ENCODE assay signal across 18 cellular contexts in the genomic region with DNA sequence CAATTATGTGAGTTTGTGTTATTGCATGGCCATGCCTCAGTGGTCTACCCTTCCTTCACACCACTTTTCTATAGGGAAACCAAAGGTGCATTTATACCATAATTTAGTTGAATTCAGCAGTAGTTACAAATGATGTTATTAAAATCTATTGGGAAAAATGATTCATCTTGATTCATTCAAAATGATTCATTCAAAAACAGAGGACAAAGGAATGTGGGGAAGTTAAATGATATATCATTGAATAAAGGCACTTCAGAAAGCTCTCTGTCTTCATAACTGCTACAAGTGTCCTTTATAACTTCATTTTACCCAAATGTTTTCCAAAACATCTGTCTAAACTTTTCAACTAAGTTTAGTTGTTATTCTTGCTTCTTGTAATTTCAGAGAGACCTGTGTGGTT.
DNase-seq lines count a peak whose midpoint lies in the region; ATAC-seq and TF ChIP-seq lines count a peak whose summit lies in the region.
"Had no signal": no experiment of that assay in that cellular context is flagged by ENCODE, and none has a peak within 500 bp of the region (broad histone marks: within the 10 kb centered on the region; RNA-seq: fewer than 3 reads in every experiment).

No MANE protein-coding gene starts in this region.

- no peaks in the 10 kb centered on the region for H3K36me3 Mint-ChIP-seq in MCF 10A (ENCODE audit: insufficient read depth, unreplicated experiment)
- H3K36me3 Mint-ChIP-seq: CD4-positive, alpha-beta memory T cell had no signal

- CTCF ChIA-PET in MCF 10A (lab: Yijun Ruan, JAX), result no interaction called here

- no peak for TF ChIP-seq EP300 in sigmoid colon (IDR thresholded peaks at IDR 0.05)

- H3K9ac ChIP-seq in SU-DHL-6 (ENCODE audit: low read length), result no peak overlapping the region
- H3K9ac ChIP-seq in trophoblast cell (ENCODE audit: low read length), result no peak overlapping the region
- H3K9ac ChIP-seq: GM23248 had no signal

- H3K9me3 ChIP-seq in breast epithelium, result no peaks in the 10 kb centered on the region
- no peaks in the 10 kb centered on the region; the same call in 1 of the 2 replicates for H3K9me3 ChIP-seq in SU-DHL-6 (ENCODE audit: insufficient read depth, low read length)
- no peaks in the 10 kb centered on the region for H3K9me3 ChIP-seq in sigmoid colon
- H3K9me3 ChIP-seq in trophoblast cell (ENCODE audit: insufficient read depth, low read depth, low read length), result no peaks in the 10 kb centered on the region

- H2AK5ac ChIP-seq in trophoblast cell (ENCODE audit: low read length), result no peak overlapping the region

- H3K9me3 Mint-ChIP-seq in MCF 10A (ENCODE audit: unreplicated experiment), result no peaks in the 10 kb centered on the region

- no peak overlapping the region for H4K91ac ChIP-seq in trophoblast cell (ENCODE audit: low read depth, low read length)

- H3K4ac ChIP-seq in trophoblast cell (ENCODE audit: low read depth, low read length), result no peak overlapping the region

- no peaks in the 10 kb centered on the region for H4K20me1 ChIP-seq in SU-DHL-6 (ENCODE audit: low read depth, low read length)

- no peak overlapping the region for H4K8ac ChIP-seq in trophoblast cell (ENCODE audit: low read depth, low read length)

- H3K4me1 Mint-ChIP-seq in MCF 10A (ENCODE audit: insufficient read depth, unreplicated experiment), result peaks cover 11% of the 10 kb centered on the region
- H3K4me1 Mint-ChIP-seq: CD4-positive, alpha-beta memory T cell had no signal

- H3K4me1 ChIP-seq in breast epithelium (no peaks in the 10 kb centered on the region), foreskin keratinocyte (peaks cover 4% of the 10 kb centered on the region), sigmoid colon (no peaks in the 10 kb centered on the region), trophoblast cell (ENCODE audit: control insufficient read depth in 1 of 2, insufficient read depth in 2 of 2, low read length in 2 of 2) (no peaks in the 10 kb centered on the region)

- no peaks in the 10 kb centered on the region for H3K9me2 ChIP-seq in SU-DHL-6 (replicated peaks; ENCODE audit: insufficient read depth, low read length)

- H3K14ac ChIP-seq in trophoblast cell (ENCODE audit: low read length), result no peak overlapping the region

- H2BK12ac ChIP-seq in trophoblast cell (ENCODE audit: low read length), result no peak overlapping the region

- no peak overlapping the region for H3K4me2 ChIP-seq in SU-DHL-6 (ENCODE audit: low read depth, low read length, poor library complexity, severe bottlenecking)
- no peak overlapping the region for H3K4me2 ChIP-seq in trophoblast cell (ENCODE audit: low read length)

- H3K27me3 ChIP-seq in breast epithelium (no peaks in the 10 kb centered on the region), SU-DHL-6 (ENCODE audit: low read length) (no peaks in the 10 kb centered on the region), foreskin keratinocyte (no peaks in the 10 kb centered on the region), sigmoid colon (no peaks in the 10 kb centered on the region), trophoblast cell (ENCODE audit: insufficient read depth, low read length) (no peaks in the 10 kb centered on the region)

- H2BK120ac ChIP-seq in trophoblast cell (ENCODE audit: insufficient read depth, low read length, poor library complexity), result no peak overlapping the region

- no peak overlapping the region for H2BK5ac ChIP-seq in trophoblast cell (ENCODE audit: low read depth, low read length, poor library complexity)

- no peaks in the 10 kb centered on the region for H3K27me3 Mint-ChIP-seq in MCF 10A (ENCODE audit: insufficient read depth, unreplicated experiment)
- H3K27me3 Mint-ChIP-seq: CD4-positive, alpha-beta memory T cell had no signal

- H3K4me3 Mint-ChIP-seq in MCF 10A (ENCODE audit: unreplicated experiment), result no peak overlapping the region
- H3K4me3 Mint-ChIP-seq: CD4-positive, alpha-beta memory T cell had no signal

- DNase-seq in MCF 10A (ENCODE audit: unreplicated experiment) (peak; percentile 8), breast epithelium (ENCODE audit: low spot score in 2 of 2) (no peak), foreskin keratinocyte (peak; percentile 16 to 45), sigmoid colon (no peak), trophoblast cell (no peak)
- DNase-seq: 8988T; CD4-positive, alpha-beta memory T cell; GM23248; NCI-H1048; NCI-H1436 treated with DMSO at 0.1 percent for 48 hours; NCI-H2029 treated with DMSO at 0.1 percent for 48 hours; NCI-H2171 treated with DMSO at 0.1 percent for 48 hours had no signal

- H3K79me1 ChIP-seq in trophoblast cell (ENCODE audit: low read length), result no peaks in the 10 kb centered on the region

- POLR2A ChIA-PET in MCF 10A (lab: Yijun Ruan, JAX), result no interaction called here

- BruUV-seq in MCF 10A (replicated peaks; lab: Mats Ljungman, UMichigan), result no TSS peak

- H3K27ac ChIP-seq in breast epithelium, result no peak overlapping the region
- H3K27ac ChIP-seq in SU-DHL-6 (ENCODE audit: low read depth, low read length), result no peak overlapping the region
- H3K27ac ChIP-seq in foreskin keratinocyte, result no peak overlapping the region
- no peak overlapping the region for H3K27ac ChIP-seq in sigmoid colon
- no peak overlapping the region for H3K27ac ChIP-seq in trophoblast cell (ENCODE audit: low read depth, low read length)
- H3K27ac ChIP-seq: GM23248, HL-60 had no signal

- no peak overlapping the region for H3K4me3 ChIP-seq in breast epithelium
- no peak overlapping the region for H3K4me3 ChIP-seq in SU-DHL-6 (ENCODE audit: insufficient read depth, low read length, poor library complexity, severe bottlenecking)
- no peak overlapping the region for H3K4me3 ChIP-seq in sigmoid colon
- no peak overlapping the region for H3K4me3 ChIP-seq in trophoblast cell (ENCODE audit: low read depth, low read length)
- H3K4me3 ChIP-seq: GM23248, K562 had no signal

- peak; percentile 94 for ATAC-seq in foreskin keratinocyte
- ATAC-seq in GM19455 (IDR thresholded peaks at IDR 0.05; ENCODE audit: unreplicated experiment), result no peak
- ATAC-seq in GM18873 (IDR thresholded peaks at IDR 0.05; ENCODE audit: low FRiP score, unreplicated experiment), result no peak
- ATAC-seq: HCT116, K562 had no signal

- TF ChIP-seq POLR2A in breast epithelium (IDR thresholded peaks at IDR 0.05), result no peak
- TF ChIP-seq POLR2A in sigmoid colon (IDR thresholded peaks at IDR 0.05), result no peak

- TF ChIP-seq CTCF in MCF 10A (IDR thresholded peaks at IDR 0.05; ENCODE audit: unreplicated experiment) (no peak), breast epithelium (IDR thresholded peaks at IDR 0.05) (no peak), SU-DHL-6 (IDR thresholded peaks at IDR 0.05; ENCODE audit: insufficient read depth, low read length, poor library complexity, severe bottlenecking) (no peak), foreskin keratinocyte (conservative IDR thresholded peaks at IDR 0.05) (no peak), sigmoid colon (IDR thresholded peaks at IDR 0.05) (no peak)

- H3F3A ChIP-seq in SU-DHL-6 (ENCODE audit: insufficient read depth), result no peaks in the 10 kb centered on the region

- H3K23ac ChIP-seq in trophoblast cell (ENCODE audit: low read length), result no peak overlapping the region

- no peaks in the 10 kb centered on the region for H3K36me3 ChIP-seq in breast epithelium
- H3K36me3 ChIP-seq in SU-DHL-6 (ENCODE audit: low read length), result no peaks in the 10 kb centered on the region
- H3K36me3 ChIP-seq in sigmoid colon, result no peaks in the 10 kb centered on the region
- no peaks in the 10 kb centered on the region for H3K36me3 ChIP-seq in trophoblast cell (ENCODE audit: control insufficient read depth in 1 of 2, insufficient read depth in 2 of 2, low read length in 2 of 2)

- no peaks in the 10 kb centered on the region for H3K79me2 ChIP-seq in SU-DHL-6 (ENCODE audit: insufficient read depth, low read length)
- H3K79me2 ChIP-seq in trophoblast cell (ENCODE audit: control insufficient read depth, insufficient read depth, low read length, poor library complexity), result no peaks in the 10 kb centered on the region

- no peak overlapping the region for H3K18ac ChIP-seq in trophoblast cell (ENCODE audit: low read length)

- peak overlapping the region; percentile 37 for H2AFZ ChIP-seq in SU-DHL-6 (ENCODE audit: low read depth, low read length, severe bottlenecking)
- H2AFZ ChIP-seq in trophoblast cell (ENCODE audit: insufficient read depth, low read length, poor library complexity), result no peak overlapping the region
- H2AFZ ChIP-seq: GM23248 had no signal

- H3K27ac Mint-ChIP-seq in MCF 10A (ENCODE audit: low read depth, unreplicated experiment), result peak overlapping the region; percentile 51
- H3K27ac Mint-ChIP-seq: CD4-positive, alpha-beta memory T cell had no signal

- intact Hi-C loops in MCF 10A (cut with micrococcal nuclease) (no loop called here), breast epithelium (cut with DNase I; ENCODE audit: low total_unique reads) (no loop called here), sigmoid colon (cut with DNase I) (no loop called here)

- no peak overlapping the region for H4K12ac ChIP-seq in trophoblast cell (ENCODE audit: low read depth, low read length)

Comparison
In these comparisons a context has a peak if more than half of its experiments do, and no peak if none do; other contexts are left out.
1. DNase-seq: peak in MCF 10A (single experiment) and foreskin keratinocyte (2 of 2); none in breast epithelium (0 of 2), sigmoid colon (single experiment) and trophoblast cell (0 of 2).